In the genomic region with DNA sequence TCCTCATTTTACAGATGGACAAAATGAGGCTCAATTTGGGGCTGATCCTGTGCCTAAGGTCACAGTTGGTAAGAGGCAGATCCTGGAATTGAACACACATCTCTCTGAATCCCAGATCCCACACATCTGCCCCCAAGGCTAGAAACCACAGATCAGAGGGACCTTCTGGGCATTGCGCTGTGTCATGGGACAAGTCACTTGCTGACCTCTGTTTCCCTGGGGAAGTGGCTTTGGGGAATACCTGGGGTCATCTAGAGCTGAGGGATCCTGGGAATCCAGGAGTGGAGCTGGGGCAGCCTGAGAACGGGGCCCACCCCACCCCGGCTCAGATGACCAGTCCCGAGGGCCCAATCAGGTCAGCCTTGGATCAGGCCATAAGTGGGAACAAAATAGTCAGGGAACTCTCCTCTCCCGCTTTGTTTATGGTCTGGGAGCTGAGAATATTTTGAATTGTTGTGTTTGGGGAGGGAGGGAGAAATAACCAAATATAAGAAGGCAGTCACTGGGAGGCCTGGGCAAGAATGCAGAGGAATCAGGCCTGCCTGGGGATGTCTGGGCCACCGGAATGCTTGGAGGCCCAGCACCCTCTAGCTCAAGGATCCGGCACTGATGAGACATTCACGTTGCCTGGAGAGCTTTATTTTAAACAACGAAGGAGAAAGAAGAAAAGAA, we compare ENCODE assay signal across 19 cellular contexts. TPM values are rescaled to one million over a fixed set of nuclear protein-coding genes. Genes with fewer than 3 reads are reported as not detected.
A peak's percentile ranks its signal among the peaks of the same experiment; 100 is the strongest.
DNase-seq lines count a peak whose midpoint lies in the region; ATAC-seq, FAIRE-seq and TF ChIP-seq lines count a peak whose summit lies in the region.
"Had no signal": no experiment of that assay in that cellular context is flagged by ENCODE, and none has a peak within 500 bp of the region (broad histone marks: within the 10 kb centered on the region; RNA-seq: fewer than 3 reads in every experiment).

No MANE protein-coding gene starts in this region.

- no peak overlapping the region for H2BK5ac ChIP-seq in H1 (ENCODE audit: low read depth, low read length)

- ATAC-seq in GM21717 (IDR thresholded peaks at IDR 0.05; ENCODE audit: unreplicated experiment): no peak

- H3K27me3 ChIP-seq in H1 (replicated peaks in 1 of 4; ENCODE audit: control insufficient read depth in 3 of 4, extremely low read depth in 1 of 4, insufficient read depth in 3 of 4, low read length in 3 of 4) (no peaks in the 10 kb centered on the region), uterus (no peaks in the 10 kb centered on the region)

- no peaks in the 10 kb centered on the region for H3K36me3 Mint-ChIP-seq in activated CD4-positive, alpha-beta T cell treated with anti-CD3 and anti-CD28 coated beads, Interleukin-2, amount 10 ng/mL, durations not matched to agents 7 days and 5 days (ENCODE audit: low read depth)
- H3K36me3 Mint-ChIP-seq in neural crest cell (ENCODE audit: low read depth): no peaks in the 10 kb centered on the region
- H3K36me3 Mint-ChIP-seq: immature natural killer cell, memory B cell had no signal

- H3K4me3 ChIP-seq in H1 (ENCODE audit: extremely low read depth in 1 of 4, insufficient read depth in 2 of 4, low read depth in 3 of 4, low read length in 4 of 4) (no peak overlapping the region), uterus (no peak overlapping the region)

- H4K5ac ChIP-seq in H1 (ENCODE audit: insufficient read length, low read depth, low read length): no peak overlapping the region

- intact Hi-C loops in uterus (cut with DNase I; ENCODE audit: low total_unique reads): no loop called here

- H4K91ac ChIP-seq in H1 (replicated peaks; ENCODE audit: insufficient read length, low read length): no peak overlapping the region

- no peak overlapping the region for H2AFZ ChIP-seq in H1 (ENCODE audit: low read length)

- peak overlapping the region; percentile 90; the same call in 1 of the 2 replicates for H2BK12ac ChIP-seq in H1 (ENCODE audit: low read depth, low read length)

- no peaks in the 10 kb centered on the region for H3K79me2 ChIP-seq in H1 (ENCODE audit: control insufficient read depth in 1 of 2, insufficient read depth in 2 of 2, low read length in 2 of 2)

- H3K9me3 ChIP-seq in H1 (ENCODE audit: insufficient read depth in 2 of 2, low read depth in 1 of 2, low read length in 1 of 2) (no peaks in the 10 kb centered on the region), uterus (no peaks in the 10 kb centered on the region)

- no peak overlapping the region for H3K9ac ChIP-seq in H1 (replicated peaks in 1 of 4; ENCODE audit: extremely low read depth in 1 of 4, low read depth in 3 of 4, low read length in 3 of 4)
- H3K9ac ChIP-seq: KMS-11 had no signal

- peak overlapping the region; percentile 62 for H3K27ac Mint-ChIP-seq in activated CD4-positive, alpha-beta T cell treated with anti-CD3 and anti-CD28 coated beads, Interleukin-2, amount 10 ng/mL, durations not matched to agents 7 days and 5 days
- H3K27ac Mint-ChIP-seq in neural crest cell (ENCODE audit: unreplicated experiment): peak overlapping the region; percentile 52
- H3K27ac Mint-ChIP-seq: activated B cell treated with CpG ODN at 0.5 μM for 24 hours, memory B cell had no signal

- no peak for DNase-seq in activated CD4-positive, alpha-beta T cell treated with anti-CD3 and anti-CD28 coated beads, Interleukin-2, amount 10 ng/mL, durations not matched to agents 7 days and 5 days
- no peak for DNase-seq in activated CD4-positive, alpha-beta T cell treated with anti-CD3 and anti-CD28 coated beads for 1 hour
- no peak for DNase-seq in H1 (ENCODE audit: low read depth in 1 of 2, low spot score in 2 of 2)
- no peak for DNase-seq in neural crest cell (ENCODE audit: low read depth, low spot score)
- DNase-seq in uterus: no peak
- no peak for DNase-seq in activated CD8-positive, alpha-beta memory T cell treated with anti-CD3 and anti-CD28 coated beads, Interleukin-2, amount 50 U/mL, for 48 hours
- DNase-seq in NCI-H2171 treated with DMSO at 0.1 percent for 48 hours (lab: John Stamatoyannopoulos, UW): no peak
- DNase-seq: activated B cell treated with CpG ODN at 0.5 μM for 24 hours; activated CD8-positive, alpha-beta memory T cell treated with anti-CD3 and anti-CD28 coated beads, Interleukin-2, amount 50 U/mL, for 4 hours; foreskin melanocyte; immature natural killer cell; NCI-H146; NCI-H510A treated with DMSO at 0.1 percent for 48 hours; stimulated activated CD4-positive, alpha-beta T cell treated with anti-CD3 and anti-CD28 coated beads, Interleukin-4, amount 100 ng/mL, for 1 hour had no signal

- no peak for FAIRE-seq in H1 (lab: Jason Lieb, UNC)
- FAIRE-seq: G401.6 had no signal

- POLR2A ChIA-PET in activated CD4-positive, alpha-beta T cell treated with anti-CD3 and anti-CD28 coated beads, Interleukin-2, amount 10 ng/mL, durations not matched to agents 7 days and 5 days (lab: Charles Lee): no interaction called here
- POLR2A ChIA-PET in H1 (lab: Charles Lee; ENCODE audit: partially characterized antibody): interaction anchor here (0.6 to 6.0 kb wide), 4 partner anchors 10 to 70 kb away, joined by 3 to 41 read pairs (median 3); partner anchors contain the start of gene SLC6A6

- TF ChIP-seq CTCF in H1 (IDR thresholded peaks at IDR 0.05; ENCODE audit: control extremely low read depth in 1 of 3, insufficient read depth in 1 of 3, low read depth in 1 of 3, low read length in 3 of 3): no peak
- no peak for TF ChIP-seq CTCF in neural crest cell (conservative IDR thresholded peaks at IDR 0.05)
- TF ChIP-seq CTCF in uterus (IDR thresholded peaks at IDR 0.05): peak in 1 of 4 experiments; percentile 29

- H3K4me3 Mint-ChIP-seq in activated CD4-positive, alpha-beta T cell treated with anti-CD3 and anti-CD28 coated beads, Interleukin-2, amount 10 ng/mL, durations not matched to agents 7 days and 5 days: no peak overlapping the region
- H3K4me3 Mint-ChIP-seq in neural crest cell: no peak overlapping the region
- H3K4me3 Mint-ChIP-seq: activated B cell treated with CpG ODN at 0.5 μM for 24 hours, immature natural killer cell, memory B cell had no signal

- TF ChIP-seq POLR2A in H1 (IDR thresholded peaks at IDR 0.05; ENCODE audit: control extremely low read depth in 1 of 2, low read depth in 2 of 2, low read length in 2 of 2) (no peak), uterus (IDR thresholded peaks at IDR 0.05) (no peak)

- H3K79me1 ChIP-seq in H1 (ENCODE audit: low read depth, low read length): no peaks in the 10 kb centered on the region

- peaks cover 16% of the 10 kb centered on the region for H3K4me1 Mint-ChIP-seq in activated CD4-positive, alpha-beta T cell treated with anti-CD3 and anti-CD28 coated beads, Interleukin-2, amount 10 ng/mL, durations not matched to agents 7 days and 5 days
- H3K4me1 Mint-ChIP-seq in neural crest cell: peaks cover 28% of the 10 kb centered on the region

- H3K36me3 ChIP-seq in H1 (ENCODE audit: control insufficient read depth in 2 of 4, insufficient read depth in 4 of 4, low read length in 3 of 4) (no peaks in the 10 kb centered on the region; a peak in 1 of 8 replicates), uterus (no peaks in the 10 kb centered on the region)

- H3K14ac ChIP-seq in H1 (ENCODE audit: insufficient read length): no peak overlapping the region

- H2BK15ac ChIP-seq in H1 (ENCODE audit: low read length): peak overlapping the region; percentile 72; the same call in 1 of the 2 replicates

- H3K9me3 Mint-ChIP-seq in activated CD4-positive, alpha-beta T cell treated with anti-CD3 and anti-CD28 coated beads, Interleukin-2, amount 10 ng/mL, durations not matched to agents 7 days and 5 days: no peaks in the 10 kb centered on the region
- H3K9me3 Mint-ChIP-seq in neural crest cell: no peaks in the 10 kb centered on the region
- H3K9me3 Mint-ChIP-seq: activated B cell treated with CpG ODN at 0.5 μM for 24 hours, memory B cell had no signal

- no peak for TF ChIP-seq EP300 in H1 (IDR thresholded peaks at IDR 0.05; ENCODE audit: borderline replicate concordance in 1 of 2, low read depth in 2 of 2, low read length in 2 of 2)

- no peak overlapping the region for H3K56ac ChIP-seq in H1 (replicated peaks; ENCODE audit: insufficient read length, low read depth, low read length)

- H2BK120ac ChIP-seq in H1 (replicated peaks; ENCODE audit: low read depth, low read length): no peak overlapping the region

- H4K20me1 ChIP-seq in H1 (replicated peaks in 1 of 2; ENCODE audit: control insufficient read depth in 1 of 2, insufficient read depth in 2 of 2, low read length in 2 of 2): no peaks in the 10 kb centered on the region

- 82% methylated on average over 8 of the region's 9 CpGs; no CpG with 5 or more reads in 1 of the 2 experiments for WGBS in H1 (ENCODE audit: extremely low coverage in 1 of 2, insufficient coverage in 1 of 2, insufficient read length in 1 of 2, insufficient replicate concordance in 2 of 2, low coverage in 1 of 2, low lambda C conversion rate in 2 of 2, missing lambda C conversion rate in 1 of 2), 2 experiments

- CTCF ChIA-PET in activated CD4-positive, alpha-beta T cell treated with anti-CD3 and anti-CD28 coated beads, Interleukin-2, amount 10 ng/mL, durations not matched to agents 7 days and 5 days (lab: Charles Lee): interaction anchor here (1.4 kb wide), 1 partner anchor 16 kb away, joined by 3 read pairs; no protein-coding TSS in a partner anchor
- CTCF ChIA-PET in H1 (lab: Charles Lee; ENCODE audit: partially characterized antibody): interaction anchor here (1.0 to 5.3 kb wide), 18 partner anchors 9 to 190 kb away, joined by 3 to 70 read pairs (median 6); no protein-coding TSS in a partner anchor

- no peak overlapping the region for H3K23ac ChIP-seq in H1 (ENCODE audit: insufficient read length)

- TF ChIP-seq RAD21 in H1 (IDR thresholded peaks at IDR 0.05 in 1 of 2, conservative IDR thresholded peaks at IDR 0.05 in 1 of 2; ENCODE audit: low read depth in 2 of 2, low read length in 2 of 2): peak in 1 of 2 experiments; percentile 6; a peak in 1 of 4 replicates

- H3K27ac ChIP-seq in H1 (ENCODE audit: low read depth, low read length) (no peak overlapping the region), uterus (peak overlapping the region; percentile 34 to 35)
- H3K27ac ChIP-seq: 22Rv1, KMS-11 had no signal

- peak overlapping the region; percentile 43; the same call in 1 of the 2 replicates for H4K8ac ChIP-seq in H1 (ENCODE audit: extremely low read depth, insufficient read depth, low read length)

- no peaks in the 10 kb centered on the region for H3K23me2 ChIP-seq in H1 (ENCODE audit: low read depth, low read length)

- H2BK20ac ChIP-seq in H1 (ENCODE audit: low read length): no peak overlapping the region

- no peak overlapping the region for H3K4ac ChIP-seq in H1 (replicated peaks; ENCODE audit: insufficient read length, low read depth, low read length)

- H3K4me2 ChIP-seq in H1 (ENCODE audit: insufficient read depth in 1 of 2, low read depth in 2 of 2, low read length in 2 of 2): no peak overlapping the region
- H3K4me2 ChIP-seq: KMS-11 had no signal

- H2AK5ac ChIP-seq in H1 (ENCODE audit: low read depth, low read length): peak overlapping the region; percentile 93; the same call in 1 of the 2 replicates

- no peak overlapping the region for H3K18ac ChIP-seq in H1 (ENCODE audit: extremely low read depth, low read length)

- H3K27me3 Mint-ChIP-seq in activated CD4-positive, alpha-beta T cell treated with anti-CD3 and anti-CD28 coated beads, Interleukin-2, amount 10 ng/mL, durations not matched to agents 7 days and 5 days: peaks cover 13% of the 10 kb centered on the region
- H3K27me3 Mint-ChIP-seq in neural crest cell (ENCODE audit: low read depth): peaks cover 2% of the 10 kb centered on the region

- H3K4me1 ChIP-seq in H1 (replicated peaks in 1 of 4; ENCODE audit: control insufficient read depth in 3 of 4, insufficient read depth in 4 of 4, low read length in 3 of 4): peaks cover 0 to 8% (median 4%) of the 10 kb centered on the region in 4 experiments; a peak in 6 of 7 replicates
- H3K4me1 ChIP-seq in uterus: no peaks in the 10 kb centered on the region

RNA-seq across cellular contexts. Expression of gene SLC6A6, which starts 8.8 kb away (rescaled TPM):
- 10 to 100 TPM; 42.0 to 43.1 TPM for total RNA-seq in activated CD4-positive, alpha-beta T cell treated with anti-CD3 and anti-CD28 coated beads, Interleukin-2, amount 10 ng/mL, durations not matched to agents 7 days and 5 days
- total RNA-seq in H1 (2021; fragmentation: NEBNext Ultra II Directional; extraction: Animal tissue kit (Norgen Biotek cat#: 25700)): 140 and 144 TPM in 2 replicates
- polyA plus RNA-seq in H1 (2011; rRNA removed): 66.2 and 77.8 TPM in 2 replicates
- 69.0 TPM for polyA plus RNA-seq in H1 (2011; cell fraction: cytosol; rRNA removed)
- polyA plus RNA-seq in H1 (2011; cell fraction: nucleus; rRNA removed): 164 TPM
- 61.4 to 78.1 TPM (median 74.2 TPM) in 4 replicates for polyA plus RNA-seq in H1 (2012, experiment 1 of 2)
- polyA plus RNA-seq in H1 (2012, experiment 2 of 2): 45.2 TPM
- polyA plus RNA-seq in H1 (2013, experiment 1 of 2): 158 TPM
- 135 TPM for polyA plus RNA-seq in H1 (2013, experiment 2 of 2)
- 242 and 245 TPM in 2 replicates for polyA minus RNA-seq in H1 (2011; rRNA and poly(A)+ RNA removed)
- 135 TPM for polyA minus RNA-seq in H1 (2011; cell fraction: cytosol; rRNA and poly(A)+ RNA removed)
- polyA minus RNA-seq in H1 (2011; cell fraction: nucleus; rRNA and poly(A)+ RNA removed): 104 TPM
- 33.8 and 34.6 TPM in 2 replicates for total RNA-seq in neural crest cell
- 10 to 100 TPM; 15.9 to 37.5 (median 18.0) TPM for total RNA-seq in uterus
